In genomic region chr18:74551936-74552555, GRCh38 we compare ENCODE assay signal across 8 cellular contexts. TPM values are rescaled to one million over a fixed set of nuclear protein-coding genes. Genes with fewer than 3 reads are reported as not detected.
DNase-seq lines count a peak whose midpoint lies in the region; ATAC-seq, FAIRE-seq and TF ChIP-seq lines count a peak whose summit lies in the region.

No MANE protein-coding gene starts in this region.

- peak; percentile 49 for FAIRE-seq in RCC 7860 (lab: Jason Lieb, UNC)

- peak; percentile 96 for ATAC-seq in GM21825 (IDR thresholded peaks at IDR 0.05; ENCODE audit: unreplicated experiment)

- peak overlapping the region; percentile 67 for H3K4me3 Mint-ChIP-seq in neural crest cell

- H3K36me3 Mint-ChIP-seq in neural crest cell (ENCODE audit: low read depth), result peaks cover 7% of the 10 kb centered on the region

- DNase-seq in EH (ENCODE audit: low read depth) (peak; percentile 81), Kasumi-1 (lab: John Stamatoyannopoulos, UW) (peak; percentile 89 to 93), RCC 7860 (ENCODE audit: low spot score) (peak; percentile 59), fibroblast of mammary gland (ENCODE audit: low read depth) (peak; percentile 82), neural crest cell (ENCODE audit: low read depth, low spot score) (peak; percentile 84), stromal cell of bone marrow (ENCODE audit: low read depth) (peak; percentile 66)
- peak; percentile 80 to 84 for DNase-seq in activated T-cell treated with anti-CD3 and anti-CD28 coated beads, Interleukin-2, amount 50 U/mL, for 48 hours

- H3K9me3 Mint-ChIP-seq in neural crest cell, result peaks cover 9% of the 10 kb centered on the region

- no peak overlapping the region for H3K4me3 ChIP-seq in fibroblast of mammary gland (ENCODE audit: control insufficient read depth, low read depth, low read length)

- TF ChIP-seq CTCF in fibroblast of mammary gland (conservative IDR thresholded peaks at IDR 0.05; ENCODE audit: control insufficient read depth, insufficient read depth, low read depth, low read length), result peak; percentile 86
- peak; percentile 89 for TF ChIP-seq CTCF in neural crest cell (conservative IDR thresholded peaks at IDR 0.05)

- no peak overlapping the region for H3K27ac Mint-ChIP-seq in neural crest cell (ENCODE audit: unreplicated experiment)

- peaks cover 10% of the 10 kb centered on the region for H3K4me1 Mint-ChIP-seq in neural crest cell

- peaks cover 29% of the 10 kb centered on the region for H3K27me3 Mint-ChIP-seq in neural crest cell (ENCODE audit: low read depth)

RNA-seq across cellular contexts. Expression of gene CNDP1, which starts 17.7 kb away (rescaled TPM):
- total RNA-seq in neural crest cell, result 0.56 and 0.59 TPM in 2 replicates

RNA-seq across cellular contexts. Expression of gene ZNF407, which starts 45.6 kb away (rescaled TPM):
- total RNA-seq in neural crest cell, result 13.1 and 13.2 TPM in 2 replicates

RNA-seq across cellular contexts. Expression of gene CNDP2, which starts 55.9 kb away (rescaled TPM):
- 194 and 204 TPM in 2 replicates for total RNA-seq in neural crest cell
